Comparison of ENCODE assay signal across 8 cellular contexts in genomic region chr1:219173758-219174671, GRCh38. TPM values are rescaled to one million over a fixed set of nuclear protein-coding genes. Genes with fewer than 3 reads are reported as not detected.
DNase-seq lines count a peak whose midpoint lies in the region; ATAC-seq and TF ChIP-seq lines count a peak whose summit lies in the region.

Gene LYPLAL1, plus strand, starts transcription at chr1:219173878. Its CDS starts 13 bp downstream, at chr1:219173891.

- peak; percentile 12 to 20 for TF ChIP-seq RAD21 in liver (IDR thresholded peaks at IDR 0.05)

- H3K4me3 ChIP-seq in liver (ENCODE audit: low read depth in 1 of 3, low read length in 3 of 3), result peak within 1 kb of the TSS; percentile 71 to 96 (median 82)

- peak within 1 kb of the TSS; percentile 76 to 96 for H3K9ac ChIP-seq in liver (ENCODE audit: low read depth in 1 of 2, low read length in 2 of 2)

- no peaks in the 10 kb centered on the region for H3K36me3 ChIP-seq in liver (ENCODE audit: control insufficient read depth in 4 of 4, insufficient read depth in 3 of 4, low read depth in 1 of 4, low read length in 3 of 4)

- peaks cover 0 to 1% (median 0%) of the 10 kb centered on the region in 3 donors for H3K27me3 Mint-ChIP-seq in CD14-positive monocyte (ENCODE audit: low read depth in 3 of 3)

- under 1% methylated on average over 51 of the region's 51 CpGs for WGBS in liver

- peak; percentile 83 for DNase-seq in CD14-positive monocyte (ENCODE audit: low spot score)
- DNase-seq in NCI-H748 treated with DMSO at 0.1 percent for 48 hours (lab: John Stamatoyannopoulos, UW), result peak; percentile 52
- DNase-seq in activated CD4-positive, alpha-beta T cell treated with anti-CD3 and anti-CD28 coated beads, Interleukin-2, amount 50 U/mL, for 4 hours, result peak; percentile 79 to 82
- DNase-seq in dermis blood vessel endothelial cell, result peak; percentile 95
- DNase-seq in stimulated activated CD4-positive, alpha-beta T cell treated with anti-CD3 and anti-CD28 coated beads, Interleukin-4, amount 100 ng/mL, for 1 hour, result peak; percentile 88

- H3K4me1 ChIP-seq in liver (ENCODE audit: control insufficient read depth in 4 of 4, insufficient read depth in 4 of 4, low read length in 3 of 4), result peaks cover 1 to 47% (median 9%) of the 10 kb centered on the region in 4 donors

- ATAC-seq in GM19328 (IDR thresholded peaks at IDR 0.05; ENCODE audit: unreplicated experiment) (peak; percentile 58), HG03469 (IDR thresholded peaks at IDR 0.05; ENCODE audit: unreplicated experiment) (peak; percentile 57)

- H3K36me3 Mint-ChIP-seq in CD14-positive monocyte, result peaks cover 15 to 25% of the 10 kb centered on the region in 2 donors

- H3K9me3 ChIP-seq in liver (ENCODE audit: control insufficient read depth in 4 of 4, low read length in 3 of 4), result no peaks in the 10 kb centered on the region

- intact Hi-C loops in CD14-positive monocyte (cut with micrococcal nuclease), result loop anchor here (2.0 to 10.0 kb wide), 2 partner anchors 83 to 829 kb away; partner anchors contain the start of gene TGFB2 (in 1 of the 2)

- H3K4me3 Mint-ChIP-seq in CD14-positive monocyte, result peak within 1 kb of the TSS; percentile 95 to 99

- H3K27me3 ChIP-seq in liver (ENCODE audit: control insufficient read depth in 4 of 4, insufficient read depth in 4 of 4, low read length in 3 of 4), result no peaks in the 10 kb centered on the region

- TF ChIP-seq CTCF in CD14-positive monocyte (IDR thresholded peaks at IDR 0.05) (peak; percentile 18), liver (IDR thresholded peaks at IDR 0.05; ENCODE audit: low read depth, low read length, missing input control) (no peak)

- H3K9me3 Mint-ChIP-seq in CD14-positive monocyte, result no peaks in the 10 kb centered on the region

- H3K27ac Mint-ChIP-seq in CD14-positive monocyte, result peak within 1 kb of the TSS; percentile 94 to 100 (median 97)

- peak within 1 kb of the TSS; percentile 82 to 98 for H3K27ac ChIP-seq in liver (ENCODE audit: low read depth in 1 of 2, low read length in 2 of 2)

- H3K4me1 Mint-ChIP-seq in CD14-positive monocyte, result peaks cover 44% of the 10 kb centered on the region

TF ChIP-seq in liver, 16 proteins besides CTCF, POLR2A, EP300 and RAD21:
- TF ChIP-seq RXRA (IDR thresholded peaks at IDR 0.05), result no peak
- no peak for TF ChIP-seq GABPA (IDR thresholded peaks at IDR 0.05 in 1 of 2, conservative IDR thresholded peaks at IDR 0.05 in 1 of 2)
- no peak for TF ChIP-seq JUND (IDR thresholded peaks at IDR 0.05)
- peak; percentile 63 for TF ChIP-seq REST (IDR thresholded peaks at IDR 0.05)
- no peak for TF ChIP-seq MAX (IDR thresholded peaks at IDR 0.05)
- no peak for TF ChIP-seq ATF3 (IDR thresholded peaks at IDR 0.05)
- no peak for TF ChIP-seq HNF4A (conservative IDR thresholded peaks at IDR 0.05)
- TF ChIP-seq YY1 (IDR thresholded peaks at IDR 0.05), result peak; percentile 97
- peak; percentile 55 for TF ChIP-seq TAF1 (conservative IDR thresholded peaks at IDR 0.05)
- TF ChIP-seq HNF4G (IDR thresholded peaks at IDR 0.05), result no peak
- no peak for TF ChIP-seq EGR1 (IDR thresholded peaks at IDR 0.05; ENCODE audit: low read depth in 2 of 2)
- TF ChIP-seq FOXA1 (IDR thresholded peaks at IDR 0.05), result no peak
- TF ChIP-seq ZBTB33 (IDR thresholded peaks at IDR 0.05), result peak; percentile 18
- TF ChIP-seq FOXA2 (IDR thresholded peaks at IDR 0.05), result peak; percentile 3
- TF ChIP-seq NR2F2 (IDR thresholded peaks at IDR 0.05), result no peak
- TF ChIP-seq SP1 (IDR thresholded peaks at IDR 0.05), result no peak

RNA-seq across cellular contexts. Expression of gene LYPLAL1, which starts in this region (rescaled TPM):
- polyA plus RNA-seq in CD14-positive monocyte, result 10 to 100 TPM; 36.1 to 55.9 TPM
- 14.4 and 22.0 TPM in 2 replicates for total RNA-seq in dermis blood vessel endothelial cell
- total RNA-seq in liver, result 10 to 100 TPM; 10.7 to 16.7 TPM
- polyA plus RNA-seq in liver, result 10 to 100 TPM; 10.3 to 57.4 TPM

Comparison
In these comparisons a context has a peak if more than half of its experiments do, and no peak if none do; other contexts are left out.
1. Peak in every context shown above with its lines: DNase-seq, ATAC-seq, H3K4me3 ChIP-seq and H3K27ac ChIP-seq.